ENCODE assay signal across 14 cellular contexts in genomic region chr16:55539488-55539887, GRCh38. TPM values are rescaled to one million over a fixed set of nuclear protein-coding genes. Genes with fewer than 3 reads are reported as not detected.
"Had no signal": no experiment of that assay in that cellular context is flagged by ENCODE, and none has a peak within 500 bp of the region (broad histone marks: within the 10 kb centered on the region; RNA-seq: fewer than 3 reads in every experiment).

No MANE protein-coding gene starts in this region.

- H3K4me1 ChIP-seq: psoas muscle, transverse colon had no signal

- H3K27me3 ChIP-seq: transverse colon had no signal

- H3K9me3 ChIP-seq: psoas muscle, transverse colon had no signal

- H3K36me3 ChIP-seq: transverse colon had no signal

- DNase-seq: activated B cell treated with CpG ODN at 0.5 μM for 24 hours; activated CD4-positive, alpha-beta T cell treated with anti-CD3 and anti-CD28 coated beads, Interleukin-2, amount 50 U/mL, for 1 hour; activated effector memory CD4-positive, alpha-beta T cell treated with Interleukin-2 at 50 U/mL for 16 hours; activated T-cell treated with anti-CD3 and anti-CD28 coated beads for 4 hours; dermis blood vessel endothelial cell; glutamatergic neuron; left cardiac atrium; psoas muscle; transverse colon had no signal

- H3K27ac ChIP-seq: psoas muscle, transverse colon had no signal

- ATAC-seq: esophagus mucosa; natural killer cell treated with Interleukin-12 subunit alpha and Interleukin-12 subunit beta and Interleukin-15 and Interleukin-18, amount 100 ng/mL, for 72 hours; psoas muscle; SK-N-SH treated with all-trans-retinoic acid at 6 μM for 48 hours had no signal

- H3K4me3 ChIP-seq: psoas muscle, transverse colon had no signal

RNA-seq across cellular contexts. Expression of gene CAPNS2, which starts 27.0 kb away (rescaled TPM):
- total RNA-seq: activated B cell treated with CpG ODN at 0.5 μM for 24 hours; activated CD8-positive, alpha-beta memory T cell treated with anti-CD3 and anti-CD28 coated beads for 36 hours; natural killer cell treated with Interleukin-12 subunit alpha and Interleukin-12 subunit beta and Interleukin-15 and Interleukin-18, amount 100 ng/mL, for 72 hours; T-helper 1 cell treated with Interleukin-12 subunit alpha and Interleukin-12 subunit beta and Interleukin-4 antibody, amounts not matched to agents 30 ng/mL and 1 ng/mL, for 36 hours had no signal
